22 cellular contexts compared by ENCODE assay signal in genomic region chr17:78537217-78537860, GRCh38. TPM values are rescaled to one million over a fixed set of nuclear protein-coding genes. Genes with fewer than 3 reads are reported as not detected.
DNase-seq lines count a peak whose midpoint lies in the region; ATAC-seq and TF ChIP-seq lines count a peak whose summit lies in the region.
"Had no signal": no experiment of that assay in that cellular context is flagged by ENCODE, and none has a peak within 500 bp of the region (broad histone marks: within the 10 kb centered on the region; RNA-seq: fewer than 3 reads in every experiment).

No MANE protein-coding gene starts in this region.

- intact Hi-C loops in spleen (cut with DNase I; ENCODE audit: low total_unique reads) = no loop called here

- peak overlapping the region; percentile 38 for H3K27ac Mint-ChIP-seq in activated T-helper 17 cell treated with anti-CD3 and anti-CD28 coated beads, Interleukin-2, amount 50 U/mL, for 72 hours
- H3K27ac Mint-ChIP-seq: CD8-positive, alpha-beta T cell had no signal

- no peak overlapping the region for H3K4me3 Mint-ChIP-seq in activated T-helper 17 cell treated with anti-CD3 and anti-CD28 coated beads, Interleukin-2, amount 50 U/mL, for 72 hours
- H3K4me3 Mint-ChIP-seq: CD8-positive, alpha-beta T cell had no signal

- H3K4me1 Mint-ChIP-seq in activated T-helper 17 cell treated with anti-CD3 and anti-CD28 coated beads, Interleukin-2, amount 50 U/mL, for 72 hours = peaks cover 37% of the 10 kb centered on the region

- peaks cover 0 to 16% (median 6%) of the 10 kb centered on the region in 6 donors for H3K4me1 ChIP-seq in spleen

- no peaks in the 10 kb centered on the region for H3K36me3 ChIP-seq in KOPT-K1 (ENCODE audit: insufficient read depth, low read length)
- no peaks in the 10 kb centered on the region for H3K36me3 ChIP-seq in spleen
- H3K36me3 ChIP-seq: BLaER1, MG63, SJCRH30 had no signal

- no peak overlapping the region for H3K4me3 ChIP-seq in spleen
- H3K4me3 ChIP-seq: BLaER1, GM12878, MG63, PC-9, SJCRH30 had no signal

- peak; percentile 47 for DNase-seq in spleen
- no peak for DNase-seq in GM20000 (ENCODE audit: low spot score)
- no peak for DNase-seq in NK-92 (lab: John Stamatoyannopoulos, UW; ENCODE audit: unreplicated experiment)
- DNase-seq: CD8-positive, alpha-beta T cell; DMS53; EL; GOT3; Karpas-422; MG63; NCI-H1092; NCI-H1436 treated with DMSO at 0.1 percent for 48 hours; NCI-H2029; NCI-H526; PC-9; SJCRH30 had no signal

- peaks cover 0 to 10% (median 0%) of the 10 kb centered on the region in 7 donors for H3K27me3 ChIP-seq in spleen (replicated peaks in 1 of 7)
- H3K27me3 ChIP-seq: BLaER1, MG63, SJCRH30 had no signal

- H3K27ac ChIP-seq in KOPT-K1 (ENCODE audit: low read depth, low read length, poor library complexity, severe bottlenecking) (peak overlapping the region; percentile 61), spleen (no peak overlapping the region)
- H3K27ac ChIP-seq: SJCRH30 had no signal

- 82 to 92% (median 87%) methylated on average over 20 of the region's 20 CpGs for WGBS in spleen, 5 donors

- TF ChIP-seq CTCF in spleen (IDR thresholded peaks at IDR 0.05 in 8 of 11, conservative IDR thresholded peaks at IDR 0.05 in 3 of 11) = no peak
- TF ChIP-seq CTCF in GM20000 (IDR thresholded peaks at IDR 0.05; ENCODE audit: extremely low read depth, missing control alignments) = no peak

- no peaks in the 10 kb centered on the region for H3K9me3 ChIP-seq in KOPT-K1 (ENCODE audit: insufficient read depth, low read length, poor library complexity, severe bottlenecking)
- H3K9me3 ChIP-seq in spleen = no peaks in the 10 kb centered on the region
- H3K9me3 ChIP-seq: BLaER1, MG63, SJCRH30 had no signal

- H3K9me3 Mint-ChIP-seq in activated T-helper 17 cell treated with anti-CD3 and anti-CD28 coated beads, Interleukin-2, amount 50 U/mL, for 72 hours = no peaks in the 10 kb centered on the region
- H3K9me3 Mint-ChIP-seq: CD8-positive, alpha-beta T cell had no signal

- ATAC-seq in activated T-helper 17 cell treated with anti-CD3 and anti-CD28 coated beads, Interleukin-2, amount 50 U/mL, for 72 hours (replicated peaks) = no peak
- ATAC-seq in esophagus mucosa = peak; percentile 61
- no peak for ATAC-seq in HG03469 (IDR thresholded peaks at IDR 0.05; ENCODE audit: unreplicated experiment)
- ATAC-seq: CD8-positive, alpha-beta T cell had no signal

- no peak for TF ChIP-seq POLR2A in spleen (IDR thresholded peaks at IDR 0.05)

- H3K36me3 Mint-ChIP-seq in activated T-helper 17 cell treated with anti-CD3 and anti-CD28 coated beads, Interleukin-2, amount 50 U/mL, for 72 hours (ENCODE audit: low read depth) = no peaks in the 10 kb centered on the region
- H3K36me3 Mint-ChIP-seq: CD8-positive, alpha-beta T cell had no signal

- no peaks in the 10 kb centered on the region for H3K27me3 Mint-ChIP-seq in activated T-helper 17 cell treated with anti-CD3 and anti-CD28 coated beads, Interleukin-2, amount 50 U/mL, for 72 hours

RNA-seq across cellular contexts. Expression of gene DNAH17, which starts 39.9 kb away (rescaled TPM):
- total RNA-seq in activated T-helper 17 cell treated with anti-CD3 and anti-CD28 coated beads, Interleukin-2, amount 50 U/mL, for 72 hours = 1 to 10 TPM in 1 of 2 donors, under 1 TPM in 1; 0.73 to 1.2 TPM
- total RNA-seq in esophagus mucosa (0.12 TPM), spleen (1 to 10 TPM in 1 of 7 donors, under 1 TPM in 5, not detected in 1; 0.29 to 1.0 (median 0.77) TPM)
- polyA plus RNA-seq in spleen = under 1 TPM; 0.06 to 0.72 (median 0.32) TPM
- total RNA-seq: HT-29 had no signal
